ENCODE assay signal across 39 cellular contexts in genomic region chr3:139416275-139416674, GRCh38.
"Had no signal": no experiment of that assay in that cellular context is flagged by ENCODE, and none has a peak within 500 bp of the region (broad histone marks: within the 10 kb centered on the region; RNA-seq: fewer than 3 reads in every experiment).

No MANE protein-coding gene starts in this region.

- H3K36me3 Mint-ChIP-seq: activated naive CD4-positive, alpha-beta T cell treated with anti-CD3 and anti-CD28 coated beads, Interleukin-2, amount 10 ng/mL, durations not matched to agents 7 days and 5 days; activated naive CD8-positive, alpha-beta T cell treated with anti-CD3 and anti-CD28 coated beads, Interleukin-2, amount 10 ng/mL, durations not matched to agents 7 days and 5 days had no signal

- H3K4me1 ChIP-seq: adrenal gland, ascending aorta, breast epithelium had no signal

- H3K27me3 ChIP-seq: adrenal gland, ascending aorta, body of pancreas, brain microvascular endothelial cell, breast epithelium, cardiac muscle cell had no signal

- DNase-seq: activated effector memory CD4-positive, alpha-beta T cell treated with anti-CD3 and anti-CD28 coated beads, Interleukin-2, amount 50 U/mL, for 16 hours; activated effector memory CD4-positive, alpha-beta T cell treated with Interleukin-2 at 50 U/mL for 16 hours; activated gamma-delta T cell; activated gamma-delta T cell treated with Interleukin-2 at 50 U/mL for 16 hours; activated naive CD4-positive, alpha-beta T cell; activated naive CD4-positive, alpha-beta T cell treated with anti-CD3 and anti-CD28 coated beads for 36 hours; activated naive CD4-positive, alpha-beta T cell treated with anti-CD3 and anti-CD28 coated beads, Interleukin-2, amount 10 ng/mL, durations not matched to agents 7 days and 5 days; activated naive CD4-positive, alpha-beta T cell treated with anti-CD3 and anti-CD28 coated beads, Interleukin-2, amount 50 U/mL, for 16 hours; activated naive CD4-positive, alpha-beta T cell treated with Interleukin-2 at 50 U/mL for 16 hours; activated naive CD8-positive, alpha-beta T cell treated with anti-CD3 and anti-CD28 coated beads for 36 hours; activated naive CD8-positive, alpha-beta T cell treated with anti-CD3 and anti-CD28 coated beads, Interleukin-2, amount 10 ng/mL, durations not matched to agents 7 days and 5 days; activated naive CD8-positive, alpha-beta T cell treated with anti-CD3 and anti-CD28 coated beads, Interleukin-2, amount 50 U/mL, for 24 hours; activated T-cell treated with anti-CD3 and anti-CD28 coated beads, Interleukin-2, amount 50 U/mL, for 24 hours; activated T-cell treated with anti-CD3 and anti-CD28 coated beads, Interleukin-2, amount 50 U/mL, for 4 hours; activated T-cell treated with anti-CD3 and anti-CD28 coated beads, Interleukin-2, amount 50 U/mL, for 48 hours; adrenal gland; amniotic stem cell; amygdala; anterior cingulate cortex; aorta; body of pancreas; brain microvascular endothelial cell; caudate nucleus; central memory CD4-positive, alpha-beta T cell; cerebellar nuclear complex had no signal

- H3K27ac Mint-ChIP-seq: activated naive CD4-positive, alpha-beta T cell treated with anti-CD3 and anti-CD28 coated beads for 36 hours; activated naive CD4-positive, alpha-beta T cell treated with anti-CD3 and anti-CD28 coated beads, Interleukin-2, amount 10 ng/mL, durations not matched to agents 7 days and 5 days; activated naive CD4-positive, alpha-beta T cell treated with anti-CD3 and anti-CD28 coated beads, Interleukin-2, amount 50 U/mL, for 24 hours; activated naive CD4-positive, alpha-beta T cell treated with anti-CD3 and anti-CD28 coated beads, Interleukin-2, amount 50 U/mL, for 72 hours; activated naive CD8-positive, alpha-beta T cell; activated naive CD8-positive, alpha-beta T cell treated with anti-CD3 and anti-CD28 coated beads for 36 hours; activated naive CD8-positive, alpha-beta T cell treated with anti-CD3 and anti-CD28 coated beads, Interleukin-2, amount 10 ng/mL, durations not matched to agents 7 days and 5 days; activated naive CD8-positive, alpha-beta T cell treated with anti-CD3 and anti-CD28 coated beads, Interleukin-2, amount 50 U/mL, for 24 hours; activated T-cell treated with anti-CD3 and anti-CD28 coated beads, Interleukin-2, amount 50 U/mL, for 24 hours; activated T-helper 1 cell treated with anti-CD3 and anti-CD28 coated beads, Interleukin-12 subunit alpha, Interleukin-12 subunit beta, Interleukin-2, Interleukin-4 antibody, amounts not matched to agents 30 ng/mL and 10 ng/mL and 1 ng/mL, durations not matched to agents 14 hours and 24 hours and 36 hours; activated T-helper 17 cell treated with anti-CD3 and anti-CD28 coated beads, Interleukin-2, amount 50 U/mL, for 72 hours; activated T-helper 2 cell treated with anti-CD3 and anti-CD28 coated beads, Interferon-gamma antibody, Interleukin-2, Interleukin-4, amounts not matched to agents 10 μg/mL and 5 μg/mL and 100 μg/mL, durations not matched to agents 14 hours and 24 hours and 36 hours; brain had no signal

- H3K4me3 ChIP-seq: adrenal gland, ascending aorta, body of pancreas, breast epithelium, cardiac muscle cell had no signal

- H3K36me3 ChIP-seq: adrenal gland, ascending aorta, brain microvascular endothelial cell, breast epithelium, cardiac muscle cell had no signal

- ATAC-seq: activated naive CD4-positive, alpha-beta T cell treated with anti-CD3 and anti-CD28 coated beads, Interleukin-2, amount 50 U/mL, for 72 hours; activated naive CD8-positive, alpha-beta T cell treated with anti-CD3 and anti-CD28 coated beads, Interleukin-2, amount 50 U/mL, for 24 hours; activated T-cell treated with anti-CD3 and anti-CD28 coated beads, Interleukin-2, amount 50 U/mL, for 4 hours; activated T-helper 17 cell treated with anti-CD3 and anti-CD28 coated beads, Interleukin-2, amount 50 U/mL, for 72 hours; body of pancreas had no signal

- H3K4me3 Mint-ChIP-seq: activated naive CD4-positive, alpha-beta T cell treated with anti-CD3 and anti-CD28 coated beads for 36 hours; activated naive CD4-positive, alpha-beta T cell treated with anti-CD3 and anti-CD28 coated beads, Interleukin-2, amount 10 ng/mL, durations not matched to agents 7 days and 5 days; activated naive CD4-positive, alpha-beta T cell treated with anti-CD3 and anti-CD28 coated beads, Interleukin-2, amount 50 U/mL, for 24 hours; activated naive CD8-positive, alpha-beta T cell; activated naive CD8-positive, alpha-beta T cell treated with anti-CD3 and anti-CD28 coated beads for 36 hours; activated naive CD8-positive, alpha-beta T cell treated with anti-CD3 and anti-CD28 coated beads, Interleukin-2, amount 10 ng/mL, durations not matched to agents 7 days and 5 days; activated naive CD8-positive, alpha-beta T cell treated with anti-CD3 and anti-CD28 coated beads, Interleukin-2, amount 50 U/mL, for 24 hours; activated T-cell treated with anti-CD3 and anti-CD28 coated beads, Interleukin-2, amount 50 U/mL, for 24 hours; activated T-cell treated with anti-CD3 and anti-CD28 coated beads, Interleukin-2, amount 50 U/mL, for 4 hours; activated T-helper 1 cell treated with anti-CD3 and anti-CD28 coated beads, Interleukin-12 subunit alpha, Interleukin-12 subunit beta, Interleukin-2, Interleukin-4 antibody, amounts not matched to agents 30 ng/mL and 10 ng/mL and 1 ng/mL, durations not matched to agents 14 hours and 24 hours and 36 hours; activated T-helper 17 cell treated with anti-CD3 and anti-CD28 coated beads, Interleukin-2, amount 50 U/mL, for 72 hours; brain; central memory CD8-positive, alpha-beta T cell had no signal

- H3K4me1 Mint-ChIP-seq: activated naive CD4-positive, alpha-beta T cell treated with anti-CD3 and anti-CD28 coated beads, Interleukin-2, amount 10 ng/mL, durations not matched to agents 7 days and 5 days; activated naive CD4-positive, alpha-beta T cell treated with anti-CD3 and anti-CD28 coated beads, Interleukin-2, amount 50 U/mL, for 24 hours; activated naive CD8-positive, alpha-beta T cell treated with anti-CD3 and anti-CD28 coated beads for 36 hours; activated naive CD8-positive, alpha-beta T cell treated with anti-CD3 and anti-CD28 coated beads, Interleukin-2, amount 10 ng/mL, durations not matched to agents 7 days and 5 days; activated naive CD8-positive, alpha-beta T cell treated with anti-CD3 and anti-CD28 coated beads, Interleukin-2, amount 50 U/mL, for 24 hours; activated T-helper 17 cell treated with anti-CD3 and anti-CD28 coated beads, Interleukin-2, amount 50 U/mL, for 72 hours; brain; central memory CD8-positive, alpha-beta T cell had no signal

- H3K27me3 Mint-ChIP-seq: activated naive CD4-positive, alpha-beta T cell treated with anti-CD3 and anti-CD28 coated beads, Interleukin-2, amount 10 ng/mL, durations not matched to agents 7 days and 5 days; activated naive CD4-positive, alpha-beta T cell treated with anti-CD3 and anti-CD28 coated beads, Interleukin-2, amount 50 U/mL, for 24 hours; activated naive CD8-positive, alpha-beta T cell; activated naive CD8-positive, alpha-beta T cell treated with anti-CD3 and anti-CD28 coated beads for 36 hours; activated naive CD8-positive, alpha-beta T cell treated with anti-CD3 and anti-CD28 coated beads, Interleukin-2, amount 10 ng/mL, durations not matched to agents 7 days and 5 days; activated naive CD8-positive, alpha-beta T cell treated with anti-CD3 and anti-CD28 coated beads, Interleukin-2, amount 50 U/mL, for 24 hours; activated T-cell treated with anti-CD3 and anti-CD28 coated beads, Interleukin-2, amount 50 U/mL, for 24 hours; activated T-helper 17 cell treated with anti-CD3 and anti-CD28 coated beads, Interleukin-2, amount 50 U/mL, for 72 hours; brain had no signal

- H3K27ac ChIP-seq: adrenal gland, ascending aorta, body of pancreas, brain microvascular endothelial cell, breast epithelium, cardiac muscle cell had no signal

- FAIRE-seq: astrocyte, bronchial epithelial cell, colon had no signal
